Comparison of ENCODE assay signal across 9 cellular contexts in the genomic region with DNA sequence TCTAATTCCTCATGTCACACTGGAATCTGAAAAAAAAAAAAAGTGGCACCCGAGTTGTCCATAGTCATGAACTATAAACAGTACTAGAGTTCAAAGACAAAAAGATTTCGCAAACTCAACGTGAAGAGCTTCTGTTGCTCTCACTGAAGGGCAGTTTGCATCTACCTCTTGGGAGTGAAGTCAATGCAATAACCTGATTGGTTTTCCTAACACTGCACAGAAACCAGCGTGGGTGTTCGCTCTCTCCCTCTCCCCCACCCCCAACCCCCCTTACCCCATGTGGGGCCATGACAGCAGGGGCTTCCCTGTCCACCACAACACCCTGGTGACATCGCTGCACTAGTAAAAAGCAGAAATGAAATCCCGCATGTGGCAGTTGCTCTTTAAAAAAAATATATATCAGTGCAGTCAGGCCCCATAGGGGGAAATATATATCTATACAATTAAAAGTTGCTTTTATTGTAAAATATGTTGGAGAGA.
DNase-seq lines count a peak whose midpoint lies in the region; ATAC-seq and TF ChIP-seq lines count a peak whose summit lies in the region.
"Had no signal": no experiment of that assay in that cellular context is flagged by ENCODE, and none has a peak within 500 bp of the region (broad histone marks: within the 10 kb centered on the region; RNA-seq: fewer than 3 reads in every experiment).

No MANE protein-coding gene starts in this region.

- H3K27me3 Mint-ChIP-seq in type B pancreatic cell = no peaks in the 10 kb centered on the region

- TF ChIP-seq EP300 in stomach (IDR thresholded peaks at IDR 0.05) = no peak

- H3K4me3 ChIP-seq in iPS-18a (ENCODE audit: low read length) (peak overlapping the region; percentile 20), stomach (no peak overlapping the region), breast epithelium (no peak overlapping the region)

- peaks cover 12% of the 10 kb centered on the region for H3K4me1 Mint-ChIP-seq in type B pancreatic cell (ENCODE audit: unreplicated experiment)

- TF ChIP-seq POLR2A in stomach (IDR thresholded peaks at IDR 0.05) = no peak
- TF ChIP-seq POLR2A in breast epithelium (IDR thresholded peaks at IDR 0.05) = no peak

- H3K27me3 ChIP-seq in iPS-18a (ENCODE audit: control insufficient read depth, insufficient read depth, low read length) = peaks cover 52% of the 10 kb centered on the region
- no peaks in the 10 kb centered on the region for H3K27me3 ChIP-seq in stomach
- no peaks in the 10 kb centered on the region for H3K27me3 ChIP-seq in breast epithelium

- H3K36me3 ChIP-seq in iPS-18a (ENCODE audit: control insufficient read depth, low read depth, low read length) (no peaks in the 10 kb centered on the region), stomach (peaks cover 4 to 65% (median 59%) of the 10 kb centered on the region in 4 donors), breast epithelium (no peaks in the 10 kb centered on the region)

- H3K9me3 Mint-ChIP-seq in type B pancreatic cell = no peaks in the 10 kb centered on the region

- no peak overlapping the region for H3K4me3 Mint-ChIP-seq in type B pancreatic cell

- H3K9ac ChIP-seq in iPS-18a (ENCODE audit: low read length) = no peak overlapping the region

- H3K9me3 ChIP-seq in iPS-18a (ENCODE audit: control insufficient read depth, low read depth, low read length) (no peaks in the 10 kb centered on the region), stomach (no peaks in the 10 kb centered on the region), breast epithelium (no peaks in the 10 kb centered on the region)

- H3K27ac ChIP-seq in iPS-18a (ENCODE audit: low read length) (no peak overlapping the region), stomach (no peak overlapping the region), breast epithelium (no peak overlapping the region)

- intact Hi-C loops in stomach (cut with DNase I; ENCODE audit: low total_unique reads) (no loop called here), breast epithelium (cut with DNase I; ENCODE audit: low total_unique reads) (no loop called here)

- TF ChIP-seq CTCF in stomach (IDR thresholded peaks at IDR 0.05) (no peak), breast epithelium (IDR thresholded peaks at IDR 0.05) (no peak), type B pancreatic cell (conservative IDR thresholded peaks at IDR 0.05) (no peak)

- WGBS in stomach, 5 donors = 75 to 83% (median 77%) methylated on average over 7 of the region's 7 CpGs

- peaks cover 23% of the 10 kb centered on the region for H3K36me3 Mint-ChIP-seq in type B pancreatic cell

- H3K4me1 ChIP-seq in iPS-18a (ENCODE audit: control insufficient read depth, low read depth, low read length) = peaks cover 32% of the 10 kb centered on the region
- H3K4me1 ChIP-seq in stomach = no peaks in the 10 kb centered on the region
- no peaks in the 10 kb centered on the region for H3K4me1 ChIP-seq in breast epithelium

- ATAC-seq in GM18519 (IDR thresholded peaks at IDR 0.05; ENCODE audit: low FRiP score, unreplicated experiment) (peak; percentile 52), GM21529 (IDR thresholded peaks at IDR 0.05; ENCODE audit: unreplicated experiment) (peak; percentile 85), HG03378 (IDR thresholded peaks at IDR 0.05; ENCODE audit: unreplicated experiment) (peak; percentile 85)

- H3K27ac Mint-ChIP-seq in type B pancreatic cell = no peak overlapping the region

- no peak for DNase-seq in NCI-H1417 (lab: John Stamatoyannopoulos, UW)
- DNase-seq in stomach = no peak
- DNase-seq in breast epithelium (ENCODE audit: low spot score in 2 of 2) = no peak
- no peak for DNase-seq in type B pancreatic cell (ENCODE audit: extremely low spot score, unreplicated experiment)
- DNase-seq: NCI-H1092 treated with DMSO at 0.1 percent for 48 hours had no signal
